In the genomic region with DNA sequence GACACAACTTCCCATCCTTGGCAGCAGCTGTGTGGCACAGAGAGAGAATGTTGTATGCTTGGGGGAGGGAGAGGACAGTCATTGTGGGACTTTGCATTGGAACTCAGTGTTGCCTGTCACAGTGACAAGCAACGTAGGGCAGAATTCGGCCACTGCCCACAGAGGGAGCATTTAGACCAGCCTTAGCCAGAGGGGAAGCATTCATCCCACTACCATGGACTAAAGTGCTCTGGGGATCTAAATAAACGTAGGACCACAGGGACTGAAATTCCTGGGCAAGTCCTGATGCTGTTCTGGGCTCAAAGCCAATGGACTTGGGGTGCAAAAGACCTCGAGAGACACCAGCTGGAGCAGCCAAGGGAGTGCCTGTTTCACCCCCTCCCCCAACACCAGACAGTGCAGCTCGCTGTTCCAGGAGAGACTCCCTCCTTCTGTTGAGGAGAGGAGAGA, we compare ENCODE assay signal across 1 cellular context.
TF ChIP-seq lines count a peak whose summit lies in the region.

No MANE protein-coding gene starts in this region.

TF ChIP-seq in GM23338, 12 proteins besides CTCF, POLR2A, EP300 and RAD21 (continued from another document):
- TF ChIP-seq, protein P1, sequence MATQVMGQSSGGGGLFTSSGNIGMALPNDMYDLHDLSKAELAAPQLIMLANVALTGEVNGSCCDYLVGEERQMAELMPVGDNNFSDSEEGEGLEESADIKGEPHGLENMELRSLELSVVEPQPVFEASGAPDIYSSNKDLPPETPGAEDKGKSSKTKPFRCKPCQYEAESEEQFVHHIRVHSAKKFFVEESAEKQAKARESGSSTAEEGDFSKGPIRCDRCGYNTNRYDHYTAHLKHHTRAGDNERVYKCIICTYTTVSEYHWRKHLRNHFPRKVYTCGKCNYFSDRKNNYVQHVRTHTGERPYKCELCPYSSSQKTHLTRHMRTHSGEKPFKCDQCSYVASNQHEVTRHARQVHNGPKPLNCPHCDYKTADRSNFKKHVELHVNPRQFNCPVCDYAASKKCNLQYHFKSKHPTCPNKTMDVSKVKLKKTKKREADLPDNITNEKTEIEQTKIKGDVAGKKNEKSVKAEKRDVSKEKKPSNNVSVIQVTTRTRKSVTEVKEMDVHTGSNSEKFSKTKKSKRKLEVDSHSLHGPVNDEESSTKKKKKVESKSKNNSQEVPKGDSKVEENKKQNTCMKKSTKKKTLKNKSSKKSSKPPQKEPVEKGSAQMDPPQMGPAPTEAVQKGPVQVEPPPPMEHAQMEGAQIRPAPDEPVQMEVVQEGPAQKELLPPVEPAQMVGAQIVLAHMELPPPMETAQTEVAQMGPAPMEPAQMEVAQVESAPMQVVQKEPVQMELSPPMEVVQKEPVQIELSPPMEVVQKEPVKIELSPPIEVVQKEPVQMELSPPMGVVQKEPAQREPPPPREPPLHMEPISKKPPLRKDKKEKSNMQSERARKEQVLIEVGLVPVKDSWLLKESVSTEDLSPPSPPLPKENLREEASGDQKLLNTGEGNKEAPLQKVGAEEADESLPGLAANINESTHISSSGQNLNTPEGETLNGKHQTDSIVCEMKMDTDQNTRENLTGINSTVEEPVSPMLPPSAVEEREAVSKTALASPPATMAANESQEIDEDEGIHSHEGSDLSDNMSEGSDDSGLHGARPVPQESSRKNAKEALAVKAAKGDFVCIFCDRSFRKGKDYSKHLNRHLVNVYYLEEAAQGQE (IDR thresholded peaks at IDR 0.05; ENCODE audit: unreplicated experiment): no peak
- TF ChIP-seq, protein P2, sequence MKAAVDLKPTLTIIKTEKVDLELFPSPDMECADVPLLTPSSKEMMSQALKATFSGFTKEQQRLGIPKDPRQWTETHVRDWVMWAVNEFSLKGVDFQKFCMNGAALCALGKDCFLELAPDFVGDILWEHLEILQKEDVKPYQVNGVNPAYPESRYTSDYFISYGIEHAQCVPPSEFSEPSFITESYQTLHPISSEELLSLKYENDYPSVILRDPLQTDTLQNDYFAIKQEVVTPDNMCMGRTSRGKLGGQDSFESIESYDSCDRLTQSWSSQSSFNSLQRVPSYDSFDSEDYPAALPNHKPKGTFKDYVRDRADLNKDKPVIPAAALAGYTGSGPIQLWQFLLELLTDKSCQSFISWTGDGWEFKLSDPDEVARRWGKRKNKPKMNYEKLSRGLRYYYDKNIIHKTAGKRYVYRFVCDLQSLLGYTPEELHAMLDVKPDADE (IDR thresholded peaks at IDR 0.05): no peak
- TF ChIP-seq CREB1 (CRISPR knock-in tag; IDR thresholded peaks at IDR 0.05; ENCODE audit: low read depth): no peak
- no peak for TF ChIP-seq EZH2phosphoT487 (IDR thresholded peaks at IDR 0.05; ENCODE audit: unreplicated experiment)
- TF ChIP-seq POLR2AphosphoS5 (IDR thresholded peaks at IDR 0.05; ENCODE audit: low read depth): no peak
- TF ChIP-seq EZH2 (IDR thresholded peaks at IDR 0.05; ENCODE audit: low read depth, unreplicated experiment): no peak
- TF ChIP-seq STAT1 (IDR thresholded peaks at IDR 0.05; ENCODE audit: unreplicated experiment): no peak
- TF ChIP-seq NANOG (IDR thresholded peaks at IDR 0.05; ENCODE audit: borderline replicate concordance): no peak
TF ChIP-seq in GM23338: peak in this region for 0.
